ENCODE assay signal across 27 cellular contexts in genomic region chr1:232318143-232318542, GRCh38.
"Had no signal": no experiment of that assay in that cellular context is flagged by ENCODE, and none has a peak within 500 bp of the region (broad histone marks: within the 10 kb centered on the region; RNA-seq: fewer than 3 reads in every experiment).

No MANE protein-coding gene starts in this region.

- H3K27ac ChIP-seq: brain microvascular endothelial cell, colonic mucosa, WERI-Rb-1 had no signal

- H3K9me3 ChIP-seq: colonic mucosa, gastrocnemius medialis had no signal

- ATAC-seq: activated CD4-positive, CD25-positive, alpha-beta regulatory T cell treated with anti-CD3 and anti-CD28 coated beads, Interleukin-2, amount 50 U/mL, for 24 hours; activated CD8-positive, alpha-beta T cell treated with anti-CD3 and anti-CD28 coated beads for 36 hours; activated T-cell treated with anti-CD3 and anti-CD28 coated beads, Interleukin-2, amount 50 U/mL, for 4 hours; activated T-helper 17 cell treated with anti-CD3 and anti-CD28 coated beads, Interleukin-2, amount 50 U/mL, for 72 hours; T-helper 17 cell had no signal

- H3K27me3 ChIP-seq: brain microvascular endothelial cell, colonic mucosa, gastrocnemius medialis had no signal

- H3K4me3 ChIP-seq: colonic mucosa, gastrocnemius medialis had no signal

- DNase-seq: activated B cell treated with CpG ODN at 0.5 μM for 24 hours; activated CD4-positive, alpha-beta T cell treated with anti-CD3 and anti-CD28 coated beads for 48 hours; activated CD4-positive, alpha-beta T cell treated with anti-CD3 and anti-CD28 coated beads, Interleukin-2, amount 50 U/mL, for 1 hour; activated CD4-positive, alpha-beta T cell treated with anti-CD3 and anti-CD28 coated beads, Interleukin-2, amount 50 U/mL, for 48 hours; activated CD8-positive, alpha-beta memory T cell treated with anti-CD3 and anti-CD28 coated beads for 24 hours; activated CD8-positive, alpha-beta T cell treated with anti-CD3 and anti-CD28 coated beads for 36 hours; activated effector memory CD4-positive, alpha-beta T cell treated with Interleukin-2 at 50 U/mL for 16 hours; activated gamma-delta T cell treated with Interleukin-2 at 50 U/mL for 16 hours; activated naive CD4-positive, alpha-beta T cell treated with anti-CD3 and anti-CD28 coated beads, Interleukin-2, amount 50 U/mL, for 16 hours; activated naive CD4-positive, alpha-beta T cell treated with Interleukin-2 at 50 U/mL for 16 hours; activated T-cell treated with anti-CD3 and anti-CD28 coated beads, Interleukin-2, amount 50 U/mL, for 4 hours; amniotic stem cell; anterior cingulate cortex; brain microvascular endothelial cell; central memory CD4-positive, alpha-beta T cell; cerebellar nuclear complex; colonic mucosa; effector CD8-positive, alpha-beta T cell; foreskin fibroblast; gastrocnemius medialis; glutamatergic neuron; T-helper 1 cell; T-helper 17 cell; T1000; WERI-Rb-1 had no signal

- H3K36me3 ChIP-seq: brain microvascular endothelial cell, colonic mucosa, gastrocnemius medialis, WERI-Rb-1 had no signal
